Comparison of ENCODE assay signal across 23 cellular contexts in genomic region chr2:232396683-232397082, GRCh38.
DNase-seq lines count a peak whose midpoint lies in the region; ATAC-seq and TF ChIP-seq lines count a peak whose summit lies in the region.
"Had no signal": no experiment of that assay in that cellular context is flagged by ENCODE, and none has a peak within 500 bp of the region (broad histone marks: within the 10 kb centered on the region; RNA-seq: fewer than 3 reads in every experiment).

No MANE protein-coding gene starts in this region.

- H3K36me3 ChIP-seq in BLaER1 (no peaks in the 10 kb centered on the region), HEK293 (ENCODE audit: control insufficient read depth in 2 of 2, insufficient read depth in 1 of 2, low read length in 2 of 2) (no peaks in the 10 kb centered on the region)
- H3K36me3 ChIP-seq: BE2C had no signal

- H3K9me3 ChIP-seq in BLaER1 (no peaks in the 10 kb centered on the region), HEK293 (ENCODE audit: control insufficient read depth, insufficient read depth, low read depth, low read length) (no peaks in the 10 kb centered on the region)
- H3K9me3 ChIP-seq: A549, BE2C, Caco-2 had no signal

- TF ChIP-seq CTCF in HEK293 (tag by site-specific recombination; IDR thresholded peaks at IDR 0.05), result no peak

- DNase-seq in glomerular visceral epithelial cell (ENCODE audit: extremely low spot score), result peak; percentile 26
- DNase-seq in DMS114 treated with DMSO at 0.1 percent for 48 hours (lab: John Stamatoyannopoulos, UW; ENCODE audit: unreplicated experiment), result no peak
- DNase-seq: 8988T; ACHN; AML-193; BE2C; Caco-2; CD4-positive, CD25-positive, alpha-beta regulatory T cell; CD8-positive, alpha-beta T cell; DMS79; EL; GDM1; GM23248; H9; HFFc6 had no signal

- H3K27me3 ChIP-seq in BLaER1, result no peaks in the 10 kb centered on the region

- H3K4me2 ChIP-seq in BLaER1, result peak overlapping the region; percentile 44; the same call in 1 of the 2 replicates
- H3K4me2 ChIP-seq: A549 had no signal

- POLR2A ChIA-PET in HEK293 (lab: Yijun Ruan, JAX), result no interaction called here

- CTCF ChIA-PET in HEK293 (lab: Yijun Ruan, JAX), result interaction anchor here (0.6 to 0.8 kb wide), 4 partner anchors 63 to 538 kb away, joined by 3 read pairs; no protein-coding TSS in a partner anchor

- no peak for ATAC-seq in GM19455 (IDR thresholded peaks at IDR 0.05; ENCODE audit: unreplicated experiment)
- ATAC-seq in HG03342 (IDR thresholded peaks at IDR 0.05; ENCODE audit: unreplicated experiment), result no peak
- ATAC-seq: A549; CD8-positive, alpha-beta T cell; GM12878; HCT116 had no signal

- H3K4me3 ChIP-seq in BLaER1 (no peak overlapping the region), HEK293 (ENCODE audit: low read depth, low read length) (no peak overlapping the region)
- H3K4me3 ChIP-seq: A549, GM12878, GM23248 had no signal

- peaks cover 53% of the 10 kb centered on the region for H3K4me1 ChIP-seq in BLaER1
- no peaks in the 10 kb centered on the region for H3K4me1 ChIP-seq in HEK293 (ENCODE audit: control insufficient read depth, insufficient read depth, low read length)
- H3K4me1 ChIP-seq: BE2C had no signal

- no peaks in the 10 kb centered on the region for H4K20me1 ChIP-seq in BLaER1

- H3K9ac ChIP-seq in BLaER1, result no peak overlapping the region
- H3K9ac ChIP-seq: GM23248 had no signal

- H3K27ac ChIP-seq in BLaER1, result no peak overlapping the region
- no peak overlapping the region for H3K27ac ChIP-seq in HEK293 (ENCODE audit: extremely low read depth, low read depth, low read length)
- H3K27ac ChIP-seq: C4-2B, GM23248 had no signal

TF ChIP-seq in HEK293, 187 proteins besides CTCF, POLR2A, EP300 and RAD21:
- TF ChIP-seq ZNF629 (tag by site-specific recombination; IDR thresholded peaks at IDR 0.05) (no peak), ZNF280C (tag by site-specific recombination; IDR thresholded peaks at IDR 0.05) (no peak), ZNF121 (tag by site-specific recombination; IDR thresholded peaks at IDR 0.05) (no peak), GLIS1 (tag by site-specific recombination; IDR thresholded peaks at IDR 0.05) (peak; percentile 62), ZNF274 (IDR thresholded peaks at IDR 0.05; ENCODE audit: low read length) (no peak), ZNF274 (tag by site-specific recombination; IDR thresholded peaks at IDR 0.05; ENCODE audit: borderline replicate concordance) (no peak)
